ENCODE assay signal across 13 cellular contexts in genomic region chr5:134444941-134445471, GRCh38.
"Had no signal": no experiment of that assay in that cellular context is flagged by ENCODE, and none has a peak within 500 bp of the region (broad histone marks: within the 10 kb centered on the region; RNA-seq: fewer than 3 reads in every experiment).

No MANE protein-coding gene starts in this region.

- H3K27me3 ChIP-seq: brain microvascular endothelial cell, left lung had no signal

- H3K4me3 ChIP-seq: left lung had no signal

- H3K4me1 Mint-ChIP-seq: activated naive CD8-positive, alpha-beta T cell treated with anti-CD3 and anti-CD28 coated beads for 36 hours had no signal

- H3K4me3 Mint-ChIP-seq: activated naive CD8-positive, alpha-beta T cell treated with anti-CD3 and anti-CD28 coated beads for 36 hours; dendritic cell treated with granulocyte-macrophage colony-stimulating factor and Interleukin-4, amounts not matched to agents 40 ng/mL and 50 ng/mL, for 4 days; effector memory CD8-positive, alpha-beta T cell; T-helper 17 cell; type B pancreatic cell had no signal

- DNase-seq: activated effector memory CD4-positive, alpha-beta T cell treated with Interleukin-2 at 50 U/mL for 16 hours; activated naive CD8-positive, alpha-beta T cell treated with anti-CD3 and anti-CD28 coated beads for 36 hours; brain microvascular endothelial cell; cerebellar nuclear complex; effector memory CD8-positive, alpha-beta T cell; left lung; mesendoderm; stimulated activated CD4-positive, alpha-beta T cell treated with anti-CD3 and anti-CD28 coated beads, Interleukin-4, amount 100 ng/mL, for 24 hours; T-helper 17 cell had no signal

- H3K36me3 ChIP-seq: brain microvascular endothelial cell, left lung had no signal

- H3K36me3 Mint-ChIP-seq: activated naive CD8-positive, alpha-beta T cell treated with anti-CD3 and anti-CD28 coated beads for 36 hours; type B pancreatic cell had no signal

- FAIRE-seq: keratinocyte had no signal

- H3K9me3 Mint-ChIP-seq: activated naive CD8-positive, alpha-beta T cell treated with anti-CD3 and anti-CD28 coated beads for 36 hours; dendritic cell treated with granulocyte-macrophage colony-stimulating factor and Interleukin-4, amounts not matched to agents 40 ng/mL and 50 ng/mL, for 4 days; effector memory CD8-positive, alpha-beta T cell; type B pancreatic cell had no signal

- H3K27me3 Mint-ChIP-seq: activated naive CD8-positive, alpha-beta T cell treated with anti-CD3 and anti-CD28 coated beads for 36 hours; dendritic cell treated with granulocyte-macrophage colony-stimulating factor and Interleukin-4, amounts not matched to agents 40 ng/mL and 50 ng/mL, for 4 days; effector memory CD8-positive, alpha-beta T cell; T-helper 17 cell; type B pancreatic cell had no signal

- H3K9me3 ChIP-seq: left lung had no signal

- H3K27ac ChIP-seq: brain microvascular endothelial cell, left lung had no signal

- ATAC-seq: activated CD4-positive, CD25-positive, alpha-beta regulatory T cell treated with anti-CD3 and anti-CD28 coated beads, Interleukin-2, amount 50 U/mL, for 24 hours; effector memory CD8-positive, alpha-beta T cell; left lung had no signal

- H3K27ac Mint-ChIP-seq: activated naive CD8-positive, alpha-beta T cell treated with anti-CD3 and anti-CD28 coated beads for 36 hours; dendritic cell treated with granulocyte-macrophage colony-stimulating factor and Interleukin-4, amounts not matched to agents 40 ng/mL and 50 ng/mL, for 4 days; effector memory CD8-positive, alpha-beta T cell; T-helper 17 cell; type B pancreatic cell had no signal
